In the genomic region with DNA sequence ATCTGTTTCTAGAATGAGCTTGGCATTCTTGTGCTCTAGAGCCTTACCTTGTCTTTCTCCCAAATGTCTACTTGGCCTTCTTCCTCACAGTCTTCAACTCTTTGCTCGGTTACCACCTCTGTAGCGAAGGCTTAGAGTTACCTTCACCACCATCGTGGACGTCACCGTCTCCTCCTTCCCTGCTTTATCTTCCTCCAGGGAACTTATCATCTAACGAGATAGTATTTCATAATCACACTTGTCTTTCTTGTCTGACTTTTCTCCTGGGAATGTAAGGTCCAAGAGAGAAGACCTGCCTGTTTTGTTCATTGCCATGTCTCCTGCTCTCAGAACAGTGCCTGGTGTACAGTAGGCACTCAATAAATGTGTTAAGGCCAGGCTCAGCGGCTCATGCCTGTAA, we compare ENCODE assay signal across 2 cellular contexts.
TF ChIP-seq lines count a peak whose summit lies in the region.

No MANE protein-coding gene starts in this region.

TF ChIP-seq in IMR-90, 13 proteins besides CTCF, POLR2A, EP300 and RAD21:
- no peak for TF ChIP-seq SMC3 (IDR thresholded peaks at IDR 0.05; ENCODE audit: low read depth, low read length)
- no peak for TF ChIP-seq CHD1 (IDR thresholded peaks at IDR 0.05; ENCODE audit: low read depth, low read length)
- TF ChIP-seq CEBPB (IDR thresholded peaks at IDR 0.05; ENCODE audit: low read depth, low read length), result no peak
- TF ChIP-seq RFX5 (IDR thresholded peaks at IDR 0.05; ENCODE audit: low read depth, low read length), result no peak
- no peak for TF ChIP-seq BHLHE40 (IDR thresholded peaks at IDR 0.05; ENCODE audit: low read depth, low read length)
- TF ChIP-seq USF2 (IDR thresholded peaks at IDR 0.05; ENCODE audit: low read depth, low read length), result no peak
- TF ChIP-seq NFE2L2 (IDR thresholded peaks at IDR 0.05; ENCODE audit: low read depth, low read length), result no peak
- TF ChIP-seq, protein P1, sequence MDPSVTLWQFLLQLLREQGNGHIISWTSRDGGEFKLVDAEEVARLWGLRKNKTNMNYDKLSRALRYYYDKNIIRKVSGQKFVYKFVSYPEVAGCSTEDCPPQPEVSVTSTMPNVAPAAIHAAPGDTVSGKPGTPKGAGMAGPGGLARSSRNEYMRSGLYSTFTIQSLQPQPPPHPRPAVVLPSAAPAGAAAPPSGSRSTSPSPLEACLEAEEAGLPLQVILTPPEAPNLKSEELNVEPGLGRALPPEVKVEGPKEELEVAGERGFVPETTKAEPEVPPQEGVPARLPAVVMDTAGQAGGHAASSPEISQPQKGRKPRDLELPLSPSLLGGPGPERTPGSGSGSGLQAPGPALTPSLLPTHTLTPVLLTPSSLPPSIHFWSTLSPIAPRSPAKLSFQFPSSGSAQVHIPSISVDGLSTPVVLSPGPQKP (IDR thresholded peaks at IDR 0.05; ENCODE audit: borderline replicate concordance, low read depth, low read length), result no peak
- TF ChIP-seq RCOR1 (IDR thresholded peaks at IDR 0.05; ENCODE audit: insufficient replicate concordance, low read length), result no peak
- TF ChIP-seq FOS (IDR thresholded peaks at IDR 0.05; ENCODE audit: low read depth, low read length), result no peak

TF ChIP-seq in H1, 55 proteins besides CTCF, POLR2A, EP300 and RAD21:
- no peak for TF ChIP-seq RXRA (IDR thresholded peaks at IDR 0.05; ENCODE audit: insufficient read depth, low read depth, low read length)
